25 cellular contexts compared by ENCODE assay signal in the genomic region with DNA sequence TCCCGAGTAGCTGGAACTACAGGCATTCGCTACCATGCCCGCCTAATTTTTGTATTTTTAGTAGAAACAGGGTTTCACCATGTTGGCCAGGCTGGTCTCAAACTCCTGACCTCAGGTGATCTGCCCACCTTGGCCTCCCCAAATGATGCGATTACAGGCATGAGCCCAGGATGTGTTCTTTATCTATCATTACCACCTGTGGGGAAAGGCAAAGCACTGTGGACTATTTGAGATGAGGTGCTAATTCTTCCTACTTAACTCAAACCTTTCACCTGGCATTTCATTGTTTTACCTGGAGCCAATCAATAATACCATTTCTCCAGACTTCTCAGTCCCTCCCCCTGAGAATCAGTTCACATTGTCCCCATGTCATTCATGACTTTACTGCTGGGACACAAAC.
"Had no signal": no experiment of that assay in that cellular context is flagged by ENCODE, and none has a peak within 500 bp of the region (broad histone marks: within the 10 kb centered on the region; RNA-seq: fewer than 3 reads in every experiment).

No MANE protein-coding gene starts in this region.

- H3K36me3 Mint-ChIP-seq: naive thymus-derived CD4-positive, alpha-beta T cell; natural killer cell treated with Interleukin-12 subunit alpha and Interleukin-12 subunit beta and Interleukin-15 and Interleukin-18, amount 100 ng/mL, for 72 hours; stimulated activated effector memory CD8-positive, alpha-beta T cell treated with anti-CD3 and anti-CD28 coated beads, Interleukin-12 subunit alpha, Interleukin-12 subunit beta, amount 100 ng/mL, for 72 hours had no signal

- H3K9me3 ChIP-seq: heart right ventricle, mucosa of descending colon, pancreas, prostate gland, spleen, suprapubic skin, thoracic aorta, tibial artery, upper lobe of right lung had no signal

- H3K27ac Mint-ChIP-seq: natural killer cell treated with Interleukin-12 subunit alpha and Interleukin-12 subunit beta and Interleukin-15 and Interleukin-18, amount 100 ng/mL, for 72 hours; stimulated activated effector memory CD8-positive, alpha-beta T cell treated with anti-CD3 and anti-CD28 coated beads, Interleukin-12 subunit alpha, Interleukin-12 subunit beta, amount 100 ng/mL, for 72 hours; stimulated activated naive CD8-positive, alpha-beta T cell treated with anti-CD3 and anti-CD28 coated beads, Interleukin-15, Interleukin-2, amounts not matched to agents 100 ng/mL and 50 ng/mL, for 24 hours had no signal

- H3K79me2 ChIP-seq: hepatocyte had no signal

- H3K27ac ChIP-seq: heart right ventricle, pancreas, suprapubic skin, thoracic aorta, tibial artery, upper lobe of right lung had no signal

- H3K36me3 ChIP-seq: heart right ventricle, pancreas, prostate gland, spleen, suprapubic skin, thoracic aorta, tibial artery, upper lobe of right lung had no signal

- H3K4me1 ChIP-seq: pancreas, prostate gland had no signal

- ATAC-seq: heart right ventricle; mucosa of descending colon; naive thymus-derived CD4-positive, alpha-beta T cell; natural killer cell treated with Interleukin-12 subunit alpha and Interleukin-12 subunit beta and Interleukin-15 and Interleukin-18, amount 100 ng/mL, for 72 hours; pancreas; stimulated activated effector memory CD8-positive, alpha-beta T cell treated with anti-CD3 and anti-CD28 coated beads, Interleukin-12 subunit alpha, Interleukin-12 subunit beta, amount 100 ng/mL, for 72 hours; upper lobe of right lung had no signal

- H3K27me3 Mint-ChIP-seq: naive thymus-derived CD4-positive, alpha-beta T cell; natural killer cell treated with Interleukin-12 subunit alpha and Interleukin-12 subunit beta and Interleukin-15 and Interleukin-18, amount 100 ng/mL, for 72 hours; stimulated activated naive CD8-positive, alpha-beta T cell treated with anti-CD3 and anti-CD28 coated beads, Interleukin-15, Interleukin-2, amounts not matched to agents 100 ng/mL and 50 ng/mL, for 24 hours had no signal

- DNase-seq: heart right ventricle; kidney glomerular epithelial cell; left cardiac atrium; midbrain; mucosa of descending colon; naive thymus-derived CD4-positive, alpha-beta T cell; pancreas; posterior cingulate gyrus; retina; right cardiac atrium; small intestine; spleen; stimulated activated CD4-positive, alpha-beta T cell treated with anti-CD3 and anti-CD28 coated beads, Interleukin-4, amount 100 ng/mL, for 24 hours; stimulated activated naive CD4-positive, alpha-beta T cell; tibial artery; trophoblast cell; upper lobe of right lung had no signal

- H3K9me3 Mint-ChIP-seq: natural killer cell treated with Interleukin-12 subunit alpha and Interleukin-12 subunit beta and Interleukin-15 and Interleukin-18, amount 100 ng/mL, for 72 hours; stimulated activated effector memory CD8-positive, alpha-beta T cell treated with anti-CD3 and anti-CD28 coated beads, Interleukin-12 subunit alpha, Interleukin-12 subunit beta, amount 100 ng/mL, for 72 hours; stimulated activated naive CD8-positive, alpha-beta T cell treated with anti-CD3 and anti-CD28 coated beads, Interleukin-15, Interleukin-2, amounts not matched to agents 100 ng/mL and 50 ng/mL, for 24 hours had no signal

- H3K27me3 ChIP-seq: heart right ventricle, hepatocyte, pancreas, spleen, suprapubic skin, tibial artery, upper lobe of right lung had no signal

- H3K4me3 Mint-ChIP-seq: natural killer cell treated with Interleukin-12 subunit alpha and Interleukin-12 subunit beta and Interleukin-15 and Interleukin-18, amount 100 ng/mL, for 72 hours; stimulated activated effector memory CD8-positive, alpha-beta T cell treated with anti-CD3 and anti-CD28 coated beads, Interleukin-12 subunit alpha, Interleukin-12 subunit beta, amount 100 ng/mL, for 72 hours; stimulated activated naive CD8-positive, alpha-beta T cell treated with anti-CD3 and anti-CD28 coated beads, Interleukin-15, Interleukin-2, amounts not matched to agents 100 ng/mL and 50 ng/mL, for 24 hours had no signal

- H3K4me3 ChIP-seq: heart right ventricle, hepatocyte, lung, mucosa of descending colon, pancreas, prostate gland, spleen, suprapubic skin, thoracic aorta, tibial artery, upper lobe of right lung had no signal

- H3K4me2 ChIP-seq: hepatocyte had no signal
